Comparison of ENCODE assay signal across 3 cellular contexts in the genomic region with DNA sequence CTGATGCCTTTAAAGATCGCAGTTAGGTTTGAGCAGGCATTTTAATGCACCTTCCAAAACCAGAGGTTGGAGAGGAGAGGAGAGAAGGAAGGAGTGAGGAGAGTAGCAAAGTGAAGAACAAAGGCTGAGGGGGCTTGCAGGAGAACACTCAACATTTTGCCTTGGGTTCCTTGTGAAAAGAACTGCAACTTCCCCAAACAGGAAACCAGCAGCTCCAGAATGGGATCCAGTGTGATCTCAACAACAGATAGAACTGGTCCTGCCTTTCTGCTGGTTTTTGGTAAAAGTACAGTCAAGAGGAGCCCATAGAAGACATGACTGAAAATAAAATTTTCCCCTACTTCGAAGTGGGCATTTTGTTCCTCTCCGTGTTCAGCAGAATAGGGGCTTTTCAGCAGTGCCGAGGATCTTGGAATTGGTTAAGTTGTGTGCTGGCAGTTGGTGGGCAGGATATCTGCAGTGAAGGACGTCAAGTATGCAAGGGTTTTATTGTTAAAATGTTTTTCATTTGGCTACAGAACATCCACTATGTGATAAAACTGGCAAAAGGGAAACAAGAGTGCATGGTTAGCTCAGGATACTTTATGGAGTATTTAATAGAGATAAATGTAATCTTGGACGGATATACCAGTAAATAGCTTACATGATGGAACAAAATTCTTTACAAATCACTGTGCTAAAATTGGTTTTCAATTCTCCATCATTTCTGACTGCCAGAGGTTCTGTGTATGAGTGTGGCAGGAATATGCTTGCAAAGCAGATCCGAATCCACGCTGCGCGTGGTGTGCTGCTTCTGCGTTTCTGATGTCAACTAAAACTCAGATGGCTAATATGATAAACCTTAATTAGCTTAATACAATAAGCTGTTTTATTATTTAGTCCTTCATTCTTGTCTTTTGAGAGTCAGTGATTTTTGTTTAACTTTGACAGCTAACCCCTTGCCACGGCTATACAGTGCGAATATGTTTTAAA.
TF ChIP-seq lines count a peak whose summit lies in the region.

No MANE protein-coding gene starts in this region.

TF ChIP-seq in SK-N-SH, 30 proteins besides CTCF, POLR2A, EP300 and RAD21 (continued from another document):
- no peak for TF ChIP-seq RFX5 (IDR thresholded peaks at IDR 0.05; ENCODE audit: low read length)
- no peak for TF ChIP-seq JUND (IDR thresholded peaks at IDR 0.05)
- no peak for TF ChIP-seq GABPA (IDR thresholded peaks at IDR 0.05; ENCODE audit: low read depth)
- no peak for TF ChIP-seq FOXJ3 (CRISPR knock-in tag; IDR thresholded peaks at IDR 0.05)
- TF ChIP-seq EZH2phosphoT487 (IDR thresholded peaks at IDR 0.05; ENCODE audit: borderline replicate concordance, low read depth): no peak
- TF ChIP-seq POLR2AphosphoS5 (IDR thresholded peaks at IDR 0.05; ENCODE audit: low read depth, low read length): no peak
- TF ChIP-seq GATA2 (CRISPR knock-in tag; IDR thresholded peaks at IDR 0.05): no peak
- no peak for TF ChIP-seq NFIC (IDR thresholded peaks at IDR 0.05; ENCODE audit: borderline replicate concordance)
- no peak for TF ChIP-seq RXRA (IDR thresholded peaks at IDR 0.05; ENCODE audit: borderline replicate concordance, low read depth)
- TF ChIP-seq, protein P1, sequence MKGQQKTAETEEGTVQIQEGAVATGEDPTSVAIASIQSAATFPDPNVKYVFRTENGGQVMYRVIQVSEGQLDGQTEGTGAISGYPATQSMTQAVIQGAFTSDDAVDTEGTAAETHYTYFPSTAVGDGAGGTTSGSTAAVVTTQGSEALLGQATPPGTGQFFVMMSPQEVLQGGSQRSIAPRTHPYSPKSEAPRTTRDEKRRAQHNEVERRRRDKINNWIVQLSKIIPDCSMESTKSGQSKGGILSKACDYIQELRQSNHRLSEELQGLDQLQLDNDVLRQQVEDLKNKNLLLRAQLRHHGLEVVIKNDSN (IDR thresholded peaks at IDR 0.05; ENCODE audit: borderline replicate concordance, low read depth): no peak

TF ChIP-seq in SK-N-SH treated with all-trans-retinoic acid at 6 μM for 48 hours, 23 proteins besides CTCF, POLR2A, EP300 and RAD21 (continued from another document):
- TF ChIP-seq BACH2 (CRISPR knock-in tag; IDR thresholded peaks at IDR 0.05; ENCODE audit: borderline replicate concordance) (no peak), ISL1 (CRISPR knock-in tag; IDR thresholded peaks at IDR 0.05) (no peak), ESRRG (CRISPR knock-in tag; IDR thresholded peaks at IDR 0.05) (no peak), TSHZ2 (CRISPR knock-in tag; IDR thresholded peaks at IDR 0.05) (no peak), CSDC2 (CRISPR knock-in tag; IDR thresholded peaks at IDR 0.05) (no peak), OSR1 (CRISPR knock-in tag; IDR thresholded peaks at IDR 0.05) (no peak), ZFP3 (CRISPR knock-in tag; IDR thresholded peaks at IDR 0.05) (no peak)
- TF ChIP-seq, protein P2, sequence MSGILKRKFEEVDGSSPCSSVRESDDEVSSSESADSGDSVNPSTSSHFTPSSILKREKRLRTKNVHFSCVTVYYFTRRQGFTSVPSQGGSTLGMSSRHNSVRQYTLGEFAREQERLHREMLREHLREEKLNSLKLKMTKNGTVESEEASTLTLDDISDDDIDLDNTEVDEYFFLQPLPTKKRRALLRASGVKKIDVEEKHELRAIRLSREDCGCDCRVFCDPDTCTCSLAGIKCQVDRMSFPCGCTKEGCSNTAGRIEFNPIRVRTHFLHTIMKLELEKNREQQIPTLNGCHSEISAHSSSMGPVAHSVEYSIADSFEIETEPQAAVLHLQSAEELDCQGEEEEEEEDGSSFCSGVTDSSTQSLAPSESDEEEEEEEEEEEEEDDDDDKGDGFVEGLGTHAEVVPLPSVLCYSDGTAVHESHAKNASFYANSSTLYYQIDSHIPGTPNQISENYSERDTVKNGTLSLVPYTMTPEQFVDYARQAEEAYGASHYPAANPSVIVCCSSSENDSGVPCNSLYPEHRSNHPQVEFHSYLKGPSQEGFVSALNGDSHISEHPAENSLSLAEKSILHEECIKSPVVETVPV (CRISPR knock-in tag; IDR thresholded peaks at IDR 0.05): no peak
- TF ChIP-seq, protein P3, sequence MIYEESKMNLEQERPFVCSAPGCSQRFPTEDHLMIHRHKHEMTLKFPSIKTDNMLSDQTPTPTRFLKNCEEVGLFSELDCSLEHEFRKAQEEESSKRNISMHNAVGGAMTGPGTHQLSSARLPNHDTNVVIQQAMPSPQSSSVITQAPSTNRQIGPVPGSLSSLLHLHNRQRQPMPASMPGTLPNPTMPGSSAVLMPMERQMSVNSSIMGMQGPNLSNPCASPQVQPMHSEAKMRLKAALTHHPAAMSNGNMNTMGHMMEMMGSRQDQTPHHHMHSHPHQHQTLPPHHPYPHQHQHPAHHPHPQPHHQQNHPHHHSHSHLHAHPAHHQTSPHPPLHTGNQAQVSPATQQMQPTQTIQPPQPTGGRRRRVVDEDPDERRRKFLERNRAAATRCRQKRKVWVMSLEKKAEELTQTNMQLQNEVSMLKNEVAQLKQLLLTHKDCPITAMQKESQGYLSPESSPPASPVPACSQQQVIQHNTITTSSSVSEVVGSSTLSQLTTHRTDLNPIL (CRISPR knock-in tag; IDR thresholded peaks at IDR 0.05; ENCODE audit: low read depth): no peak
- TF ChIP-seq, protein P4, sequence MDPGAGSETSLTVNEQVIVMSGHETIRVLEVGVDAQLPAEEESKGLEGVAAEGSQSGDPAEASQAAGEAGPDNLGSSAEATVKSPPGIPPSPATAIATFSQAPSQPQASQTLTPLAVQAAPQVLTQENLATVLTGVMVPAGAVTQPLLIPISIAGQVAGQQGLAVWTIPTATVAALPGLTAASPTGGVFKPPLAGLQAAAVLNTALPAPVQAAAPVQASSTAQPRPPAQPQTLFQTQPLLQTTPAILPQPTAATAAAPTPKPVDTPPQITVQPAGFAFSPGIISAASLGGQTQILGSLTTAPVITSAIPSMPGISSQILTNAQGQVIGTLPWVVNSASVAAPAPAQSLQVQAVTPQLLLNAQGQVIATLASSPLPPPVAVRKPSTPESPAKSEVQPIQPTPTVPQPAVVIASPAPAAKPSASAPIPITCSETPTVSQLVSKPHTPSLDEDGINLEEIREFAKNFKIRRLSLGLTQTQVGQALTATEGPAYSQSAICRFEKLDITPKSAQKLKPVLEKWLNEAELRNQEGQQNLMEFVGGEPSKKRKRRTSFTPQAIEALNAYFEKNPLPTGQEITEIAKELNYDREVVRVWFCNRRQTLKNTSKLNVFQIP (CRISPR knock-in tag; IDR thresholded peaks at IDR 0.05; ENCODE audit: borderline replicate concordance, low read depth): no peak

TF ChIP-seq in endothelial cell of umbilical vein, 7 proteins besides CTCF, POLR2A, EP300 and RAD21:
- TF ChIP-seq GATA2 (IDR thresholded peaks at IDR 0.05; ENCODE audit: insufficient read depth, insufficient read length, low read depth, low read length): peak; percentile 28
- no peak for TF ChIP-seq JUN (IDR thresholded peaks at IDR 0.05; ENCODE audit: borderline replicate concordance, insufficient read depth, insufficient read length, low read depth)
- TF ChIP-seq EZH2 (IDR thresholded peaks at IDR 0.05; ENCODE audit: borderline replicate concordance, low read depth, low read length, severe bottlenecking): no peak
